In the genomic region with DNA sequence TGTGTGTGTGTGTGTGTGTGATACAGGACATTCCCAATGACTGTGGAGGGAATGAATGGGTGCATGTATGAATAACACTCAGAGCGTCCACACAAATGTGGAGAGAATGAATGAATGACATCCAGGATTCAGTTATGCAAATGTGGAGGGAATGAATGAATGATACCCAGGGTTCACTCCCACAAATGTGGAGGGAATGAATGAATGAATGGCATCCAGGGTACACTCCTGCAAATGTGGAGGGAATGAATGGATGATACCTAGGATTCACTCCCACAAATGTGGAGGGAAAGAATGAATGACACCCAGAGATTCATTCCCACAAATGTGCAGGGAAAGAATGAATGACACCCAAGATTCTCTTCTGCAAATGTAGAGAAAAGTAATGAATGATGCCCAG, we compare ENCODE assay signal across 27 cellular contexts. TPM values are rescaled to one million over a fixed set of nuclear protein-coding genes. Genes with fewer than 3 reads are reported as not detected.
DNase-seq lines count a peak whose midpoint lies in the region; ATAC-seq and TF ChIP-seq lines count a peak whose summit lies in the region.
"Had no signal": no experiment of that assay in that cellular context is flagged by ENCODE, and none has a peak within 500 bp of the region (broad histone marks: within the 10 kb centered on the region; RNA-seq: fewer than 3 reads in every experiment).

No MANE protein-coding gene starts in this region.

- H3K4me1 Mint-ChIP-seq in activated naive CD8-positive, alpha-beta T cell treated with anti-CD3 and anti-CD28 coated beads for 36 hours = peaks cover 24% of the 10 kb centered on the region
- H3K4me1 Mint-ChIP-seq in activated naive CD8-positive, alpha-beta T cell treated with anti-CD3 and anti-CD28 coated beads, Interleukin-2, amount 50 U/mL, for 24 hours = peaks cover 25% of the 10 kb centered on the region
- H3K4me1 Mint-ChIP-seq in activated CD4-positive, alpha-beta memory T cell treated with anti-CD3 and anti-CD28 coated beads for 36 hours (ENCODE audit: low read depth) = peaks cover 27% of the 10 kb centered on the region
- H3K4me1 Mint-ChIP-seq in memory B cell = peaks cover 41% of the 10 kb centered on the region
- H3K4me1 Mint-ChIP-seq: mesothelial cell of epicardium had no signal

- WGBS in body of pancreas, 2 donors = 65 to 93% methylated on average over 1 of the region's 1 CpG

- no peaks in the 10 kb centered on the region for H3K27me3 Mint-ChIP-seq in activated naive CD8-positive, alpha-beta T cell treated with anti-CD3 and anti-CD28 coated beads for 36 hours
- H3K27me3 Mint-ChIP-seq in activated naive CD8-positive, alpha-beta T cell treated with anti-CD3 and anti-CD28 coated beads, Interleukin-2, amount 50 U/mL, for 24 hours = no peaks in the 10 kb centered on the region
- H3K27me3 Mint-ChIP-seq in activated CD4-positive, alpha-beta memory T cell treated with anti-CD3 and anti-CD28 coated beads for 36 hours = no peaks in the 10 kb centered on the region
- no peaks in the 10 kb centered on the region for H3K27me3 Mint-ChIP-seq in memory B cell
- H3K27me3 Mint-ChIP-seq: stimulated activated naive CD8-positive, alpha-beta T cell treated with anti-CD3 and anti-CD28 coated beads, Interleukin-15, Interleukin-2, amounts not matched to agents 100 ng/mL and 50 ng/mL, for 24 hours; T-cell had no signal

- POLR2A ChIA-PET in activated CD4-positive, alpha-beta memory T cell treated with anti-CD3 and anti-CD28 coated beads for 36 hours (lab: Charles Lee) = no interaction called here

- peak overlapping the region; percentile 9 for H3K27ac Mint-ChIP-seq in activated naive CD8-positive, alpha-beta T cell treated with anti-CD3 and anti-CD28 coated beads for 36 hours
- no peak overlapping the region for H3K27ac Mint-ChIP-seq in activated naive CD8-positive, alpha-beta T cell treated with anti-CD3 and anti-CD28 coated beads, Interleukin-2, amount 50 U/mL, for 24 hours
- H3K27ac Mint-ChIP-seq in activated CD4-positive, alpha-beta memory T cell treated with anti-CD3 and anti-CD28 coated beads for 36 hours = peak overlapping the region; percentile 40
- peak overlapping the region; percentile 75 for H3K27ac Mint-ChIP-seq in memory B cell
- H3K27ac Mint-ChIP-seq: dendritic cell treated with granulocyte-macrophage colony-stimulating factor and Interleukin-4, amounts not matched to agents 40 ng/mL and 50 ng/mL, for 4 days; HFFc6; mesothelial cell of epicardium; stimulated activated naive CD8-positive, alpha-beta T cell treated with anti-CD3 and anti-CD28 coated beads, Interleukin-15, Interleukin-2, amounts not matched to agents 100 ng/mL and 50 ng/mL, for 24 hours had no signal

- H3K4me3 Mint-ChIP-seq in activated naive CD8-positive, alpha-beta T cell treated with anti-CD3 and anti-CD28 coated beads for 36 hours = no peak overlapping the region
- H3K4me3 Mint-ChIP-seq in activated naive CD8-positive, alpha-beta T cell treated with anti-CD3 and anti-CD28 coated beads, Interleukin-2, amount 50 U/mL, for 24 hours = no peak overlapping the region
- no peak overlapping the region for H3K4me3 Mint-ChIP-seq in activated CD4-positive, alpha-beta memory T cell treated with anti-CD3 and anti-CD28 coated beads for 36 hours
- no peak overlapping the region for H3K4me3 Mint-ChIP-seq in memory B cell
- H3K4me3 Mint-ChIP-seq: CD14-positive monocyte; dendritic cell treated with granulocyte-macrophage colony-stimulating factor and Interleukin-4, amounts not matched to agents 40 ng/mL and 50 ng/mL, for 4 days; HFFc6; mesothelial cell of epicardium; stimulated activated naive CD8-positive, alpha-beta T cell treated with anti-CD3 and anti-CD28 coated beads, Interleukin-15, Interleukin-2, amounts not matched to agents 100 ng/mL and 50 ng/mL, for 24 hours; T-cell had no signal

- peaks cover 35% of the 10 kb centered on the region for H3K36me3 Mint-ChIP-seq in activated naive CD8-positive, alpha-beta T cell treated with anti-CD3 and anti-CD28 coated beads for 36 hours
- peaks cover 29% of the 10 kb centered on the region for H3K36me3 Mint-ChIP-seq in activated naive CD8-positive, alpha-beta T cell treated with anti-CD3 and anti-CD28 coated beads, Interleukin-2, amount 50 U/mL, for 24 hours (ENCODE audit: low read depth)
- H3K36me3 Mint-ChIP-seq in activated CD4-positive, alpha-beta memory T cell treated with anti-CD3 and anti-CD28 coated beads for 36 hours = peaks cover 48% of the 10 kb centered on the region
- H3K36me3 Mint-ChIP-seq in memory B cell = peaks cover 32% of the 10 kb centered on the region
- H3K36me3 Mint-ChIP-seq: mesothelial cell of epicardium had no signal

- no peaks in the 10 kb centered on the region for H3K36me3 ChIP-seq in body of pancreas (replicated peaks in 1 of 2; ENCODE audit: insufficient read depth in 1 of 2, low read depth in 2 of 2)
- H3K36me3 ChIP-seq: Peyer's patch, SJCRH30, tibial artery had no signal

- H3K27me3 ChIP-seq in body of pancreas = no peaks in the 10 kb centered on the region
- H3K27me3 ChIP-seq: Peyer's patch, SJCRH30 had no signal

- no peak for ATAC-seq in activated naive CD8-positive, alpha-beta T cell treated with anti-CD3 and anti-CD28 coated beads, Interleukin-2, amount 50 U/mL, for 24 hours
- ATAC-seq in memory B cell (ENCODE audit: low read depth) = no peak
- ATAC-seq in GM19351 (IDR thresholded peaks at IDR 0.05; ENCODE audit: unreplicated experiment) = no peak
- ATAC-seq in esophagus mucosa = no peak
- ATAC-seq in body of pancreas = no peak
- ATAC-seq: left ventricle myocardium superior, sciatic nerve, T-cell had no signal

- DNase-seq in activated naive CD8-positive, alpha-beta T cell treated with anti-CD3 and anti-CD28 coated beads for 36 hours = no peak
- DNase-seq in activated naive CD8-positive, alpha-beta T cell treated with anti-CD3 and anti-CD28 coated beads, Interleukin-2, amount 50 U/mL, for 24 hours = no peak
- no peak for DNase-seq in activated CD4-positive, alpha-beta memory T cell treated with anti-CD3 and anti-CD28 coated beads for 36 hours
- DNase-seq in memory B cell (ENCODE audit: low spot score in 2 of 2) (no peak), HPDE6-E6E7 (ENCODE audit: extremely low spot score) (no peak), body of pancreas (no peak)
- DNase-seq: caudate nucleus; GM23248; HFFc6; left ventricle myocardium superior; NCI-H1417 treated with DMSO at 0.1 percent for 48 hours; NCI-H510A; NK-92 treated with Interleukin-12 subunit alpha and Interleukin-12 subunit beta, amount 100 ng/mL, for 24 hours; posterior cingulate gyrus; SJCRH30; stimulated activated CD4-positive, alpha-beta T cell treated with anti-CD3 and anti-CD28 coated beads, Interleukin-4, amount 100 ng/mL, for 4 hours; tibial artery had no signal

- CTCF ChIA-PET in activated CD4-positive, alpha-beta memory T cell treated with anti-CD3 and anti-CD28 coated beads for 36 hours (lab: Charles Lee) = no interaction called here

- no peaks in the 10 kb centered on the region for H3K4me1 ChIP-seq in body of pancreas
- H3K4me1 ChIP-seq: Peyer's patch, SJCRH30 had no signal

- intact Hi-C loops in activated CD4-positive, alpha-beta memory T cell treated with anti-CD3 and anti-CD28 coated beads for 36 hours (cut with micrococcal nuclease) = no loop called here
- intact Hi-C loops in body of pancreas (cut with DNase I) = no loop called here

- H3K9me3 ChIP-seq in body of pancreas = no peaks in the 10 kb centered on the region
- H3K9me3 ChIP-seq: Peyer's patch, SJCRH30 had no signal

- no peak overlapping the region for H3K4me3 ChIP-seq in body of pancreas
- H3K4me3 ChIP-seq: GM23248, Peyer's patch, SJCRH30, tibial artery had no signal

- peaks cover 11% of the 10 kb centered on the region for H3K9me3 Mint-ChIP-seq in activated naive CD8-positive, alpha-beta T cell treated with anti-CD3 and anti-CD28 coated beads for 36 hours
- peaks cover 5% of the 10 kb centered on the region for H3K9me3 Mint-ChIP-seq in activated naive CD8-positive, alpha-beta T cell treated with anti-CD3 and anti-CD28 coated beads, Interleukin-2, amount 50 U/mL, for 24 hours
- H3K9me3 Mint-ChIP-seq in activated CD4-positive, alpha-beta memory T cell treated with anti-CD3 and anti-CD28 coated beads for 36 hours = peaks cover 18% of the 10 kb centered on the region
- no peaks in the 10 kb centered on the region for H3K9me3 Mint-ChIP-seq in memory B cell
- H3K9me3 Mint-ChIP-seq: dendritic cell treated with granulocyte-macrophage colony-stimulating factor and Interleukin-4, amounts not matched to agents 40 ng/mL and 50 ng/mL, for 4 days had no signal

- TF ChIP-seq CTCF in body of pancreas (IDR thresholded peaks at IDR 0.05) = no peak

- no peak for TF ChIP-seq POLR2A in body of pancreas (IDR thresholded peaks at IDR 0.05)

- H3K27ac ChIP-seq in body of pancreas = no peak overlapping the region
- H3K27ac ChIP-seq: GM23248, Peyer's patch, SJCRH30, tibial artery had no signal

RNA-seq across cellular contexts. Expression of gene ASMTL, which starts 36.0 kb away (rescaled TPM):
- 10 to 100 TPM; 29.4 to 30.5 TPM for total RNA-seq in activated naive CD8-positive, alpha-beta T cell treated with anti-CD3 and anti-CD28 coated beads for 36 hours
- 10 to 100 TPM; 65.2 to 67.4 TPM for total RNA-seq in activated CD4-positive, alpha-beta memory T cell treated with anti-CD3 and anti-CD28 coated beads for 36 hours
- total RNA-seq in esophagus mucosa (8.1 TPM), body of pancreas (10 to 100 TPM; 16.5 to 18.9 TPM)

RNA-seq across cellular contexts. Expression of gene P2RY8, which starts 48.2 kb away (rescaled TPM):
- total RNA-seq in activated naive CD8-positive, alpha-beta T cell treated with anti-CD3 and anti-CD28 coated beads for 36 hours = 10 to 100 TPM; 12.5 to 13.3 TPM
- 10 to 100 TPM; 30.2 to 32.7 TPM for total RNA-seq in activated CD4-positive, alpha-beta memory T cell treated with anti-CD3 and anti-CD28 coated beads for 36 hours
- total RNA-seq in esophagus mucosa (0.52 TPM), body of pancreas (under 1 TPM; 0.66 to 0.78 TPM)
- total RNA-seq: fibroblast of lung, GM23248, HFFc6, mesothelial cell of epicardium had no signal
